Comparison of ENCODE assay signal across 10 cellular contexts in genomic region chr12:117033382-117034045, GRCh38.
DNase-seq lines count a peak whose midpoint lies in the region; ATAC-seq and TF ChIP-seq lines count a peak whose summit lies in the region.
"Had no signal": no experiment of that assay in that cellular context is flagged by ENCODE, and none has a peak within 500 bp of the region (broad histone marks: within the 10 kb centered on the region; RNA-seq: fewer than 3 reads in every experiment).

No MANE protein-coding gene starts in this region.

- no peaks in the 10 kb centered on the region for H3K27me3 ChIP-seq in WERI-Rb-1 (ENCODE audit: insufficient read depth, low read depth, severe bottlenecking)

- peaks cover 3% of the 10 kb centered on the region for H3K36me3 ChIP-seq in WERI-Rb-1

- peaks cover 16 to 24% of the 10 kb centered on the region in 2 donors for H3K4me1 Mint-ChIP-seq in immature natural killer cell
- H3K4me1 Mint-ChIP-seq in stimulated activated naive B cell treated with anti-CD40 and anti-IgM and Interleukin-4, amounts not matched to agents 10 μg/mL and 1 μg/mL and 100 μg/mL, for 72 hours, result peaks cover 12 to 19% of the 10 kb centered on the region in 2 donors
- no peaks in the 10 kb centered on the region for H3K4me1 Mint-ChIP-seq in activated naive CD4-positive, alpha-beta T cell treated with anti-CD3 and anti-CD28 coated beads, Interleukin-2, amount 10 ng/mL, durations not matched to agents 7 days and 5 days

- TF ChIP-seq CTCF in WERI-Rb-1 (IDR thresholded peaks at IDR 0.05; ENCODE audit: low read depth, low read length), result no peak

- H3K9me3 ChIP-seq in WERI-Rb-1 (ENCODE audit: severe bottlenecking), result no peaks in the 10 kb centered on the region

- peak; percentile 18 for DNase-seq in NCI-H82 (lab: John Stamatoyannopoulos, UW)
- no peak for DNase-seq in NCI-H82 treated with DMSO at 0.1 percent for 48 hours (lab: John Stamatoyannopoulos, UW; ENCODE audit: unreplicated experiment)
- peak; percentile 49 for DNase-seq in WERI-Rb-1
- DNase-seq in immature natural killer cell, result no peak
- no peak for DNase-seq in stimulated activated naive B cell treated with anti-CD40 and anti-IgM and Interleukin-4, amounts not matched to agents 10 μg/mL and 1 μg/mL and 100 μg/mL, for 72 hours
- DNase-seq in activated naive CD4-positive, alpha-beta T cell treated with anti-CD3 and anti-CD28 coated beads, Interleukin-2, amount 10 ng/mL, durations not matched to agents 7 days and 5 days, result no peak
- no peak for DNase-seq in NCI-H1930 (lab: John Stamatoyannopoulos, UW)
- DNase-seq: ACHN; activated T-cell treated with anti-CD3 and anti-CD28 coated beads, Interleukin-2, amount 50 U/mL, for 24 hours had no signal

- H3K9me3 Mint-ChIP-seq in immature natural killer cell, result no peaks in the 10 kb centered on the region
- no peaks in the 10 kb centered on the region for H3K9me3 Mint-ChIP-seq in stimulated activated naive B cell treated with anti-CD40 and anti-IgM and Interleukin-4, amounts not matched to agents 10 μg/mL and 1 μg/mL and 100 μg/mL, for 72 hours
- no peaks in the 10 kb centered on the region for H3K9me3 Mint-ChIP-seq in activated naive CD4-positive, alpha-beta T cell treated with anti-CD3 and anti-CD28 coated beads, Interleukin-2, amount 10 ng/mL, durations not matched to agents 7 days and 5 days
- H3K9me3 Mint-ChIP-seq: activated T-cell treated with anti-CD3 and anti-CD28 coated beads, Interleukin-2, amount 50 U/mL, for 24 hours had no signal

- no peak overlapping the region for H3K4me3 ChIP-seq in WERI-Rb-1 (ENCODE audit: low read depth, low read length)

- H3K36me3 Mint-ChIP-seq in immature natural killer cell, result peaks cover 6 to 29% (median 14%) of the 10 kb centered on the region in 3 donors
- peaks cover 15 to 22% of the 10 kb centered on the region in 2 donors for H3K36me3 Mint-ChIP-seq in stimulated activated naive B cell treated with anti-CD40 and anti-IgM and Interleukin-4, amounts not matched to agents 10 μg/mL and 1 μg/mL and 100 μg/mL, for 72 hours
- H3K36me3 Mint-ChIP-seq in activated naive CD4-positive, alpha-beta T cell treated with anti-CD3 and anti-CD28 coated beads, Interleukin-2, amount 10 ng/mL, durations not matched to agents 7 days and 5 days, result peaks cover 7% of the 10 kb centered on the region

- H3K27me3 Mint-ChIP-seq in immature natural killer cell (ENCODE audit: low read depth in 3 of 3), result peaks cover 0 to 4% (median 0%) of the 10 kb centered on the region in 3 donors
- H3K27me3 Mint-ChIP-seq in stimulated activated naive B cell treated with anti-CD40 and anti-IgM and Interleukin-4, amounts not matched to agents 10 μg/mL and 1 μg/mL and 100 μg/mL, for 72 hours, result peaks cover 14 to 17% of the 10 kb centered on the region in 2 donors
- peaks cover 29% of the 10 kb centered on the region for H3K27me3 Mint-ChIP-seq in activated naive CD4-positive, alpha-beta T cell treated with anti-CD3 and anti-CD28 coated beads, Interleukin-2, amount 10 ng/mL, durations not matched to agents 7 days and 5 days

- peak overlapping the region in 3 of 5 donors; percentile 29 to 54 (median 54) for H3K4me3 Mint-ChIP-seq in immature natural killer cell
- H3K4me3 Mint-ChIP-seq in stimulated activated naive B cell treated with anti-CD40 and anti-IgM and Interleukin-4, amounts not matched to agents 10 μg/mL and 1 μg/mL and 100 μg/mL, for 72 hours, result peak overlapping the region; percentile 10 to 65
- no peak overlapping the region for H3K4me3 Mint-ChIP-seq in activated naive CD4-positive, alpha-beta T cell treated with anti-CD3 and anti-CD28 coated beads, Interleukin-2, amount 10 ng/mL, durations not matched to agents 7 days and 5 days
- H3K4me3 Mint-ChIP-seq: activated T-cell treated with anti-CD3 and anti-CD28 coated beads, Interleukin-2, amount 50 U/mL, for 24 hours had no signal

- peak overlapping the region; percentile 67 for H3K27ac ChIP-seq in WERI-Rb-1

- CTCF ChIA-PET in activated naive CD4-positive, alpha-beta T cell treated with anti-CD3 and anti-CD28 coated beads, Interleukin-2, amount 10 ng/mL, durations not matched to agents 7 days and 5 days (lab: Charles Lee), result interaction anchor here (1.0 kb wide), 1 partner anchor 86 kb away, joined by 6 read pairs; no protein-coding TSS in a partner anchor

- ATAC-seq in stimulated activated naive B cell treated with anti-CD40 and anti-IgM and Interleukin-4, amounts not matched to agents 10 μg/mL and 1 μg/mL and 100 μg/mL, for 72 hours (replicated peaks), result no peak
- no peak for ATAC-seq in GM21381 (IDR thresholded peaks at IDR 0.05; ENCODE audit: unreplicated experiment)

- H3K27ac Mint-ChIP-seq in immature natural killer cell, result no peak overlapping the region
- H3K27ac Mint-ChIP-seq in stimulated activated naive B cell treated with anti-CD40 and anti-IgM and Interleukin-4, amounts not matched to agents 10 μg/mL and 1 μg/mL and 100 μg/mL, for 72 hours, result peak overlapping the region; percentile 69
- H3K27ac Mint-ChIP-seq in activated naive CD4-positive, alpha-beta T cell treated with anti-CD3 and anti-CD28 coated beads, Interleukin-2, amount 10 ng/mL, durations not matched to agents 7 days and 5 days, result no peak overlapping the region
- H3K27ac Mint-ChIP-seq: activated T-cell treated with anti-CD3 and anti-CD28 coated beads, Interleukin-2, amount 50 U/mL, for 24 hours had no signal

Comparison
In these comparisons a context has a peak if more than half of its experiments do, and no peak if none do; other contexts are left out.
1. DNase-seq: peak in NCI-H82 (single experiment) and WERI-Rb-1 (single experiment); none in NCI-H82 treated with DMSO at 0.1 percent for 48 hours (single experiment), immature natural killer cell (0 of 3), stimulated activated naive B cell treated with anti-CD40 and anti-IgM and Interleukin-4, amounts not matched to agents 10 μg/mL and 1 μg/mL and 100 μg/mL, for 72 hours (single experiment), activated naive CD4-positive, alpha-beta T cell treated with anti-CD3 and anti-CD28 coated beads, Interleukin-2, amount 10 ng/mL, durations not matched to agents 7 days and 5 days (single experiment) and NCI-H1930 (0 of 2).